ENCODE assay signal across 15 cellular contexts in genomic region chr6:13247627-13248026, GRCh38.
"Had no signal": no experiment of that assay in that cellular context is flagged by ENCODE, and none has a peak within 500 bp of the region (broad histone marks: within the 10 kb centered on the region; RNA-seq: fewer than 3 reads in every experiment).

No MANE protein-coding gene starts in this region.

- H3K4me3 ChIP-seq: tibial nerve had no signal

- H3K9me3 ChIP-seq: tibial nerve had no signal

- H3K36me3 ChIP-seq: tibial nerve had no signal

- ATAC-seq: activated T-cell treated with anti-CD3 and anti-CD28 coated beads, Interleukin-2, amount 50 U/mL, for 72 hours had no signal

- DNase-seq: activated CD4-positive, alpha-beta T cell treated with anti-CD3 and anti-CD28 coated beads, Interleukin-2, amount 10 ng/mL, durations not matched to agents 7 days and 5 days; activated CD4-positive, CD25-positive, alpha-beta regulatory T cell; activated CD8-positive, alpha-beta memory T cell treated with anti-CD3 and anti-CD28 coated beads, Interleukin-2, amount 50 U/mL, for 48 hours; activated gamma-delta T cell treated with Interleukin-2 at 50 U/mL for 16 hours; activated naive CD8-positive, alpha-beta T cell treated with anti-CD3 and anti-CD28 coated beads, Interleukin-2, amount 10 ng/mL, durations not matched to agents 7 days and 5 days; activated T-cell treated with anti-CD3 and anti-CD28 coated beads, Interleukin-2, amount 50 U/mL, for 72 hours; immature natural killer cell; naive B cell; stimulated activated CD4-positive, alpha-beta T cell treated with anti-CD3 and anti-CD28 coated beads, Interleukin-15, amount 100 ng/mL, for 24 hours; stimulated activated CD4-positive, alpha-beta T cell treated with anti-CD3 and anti-CD28 coated beads, Interleukin-4, amount 100 ng/mL, for 24 hours; stimulated activated naive CD4-positive, alpha-beta T cell treated with Interleukin-2 at 50 U/mL for 16 hours; substantia nigra had no signal

- FAIRE-seq: bronchial epithelial cell, TTC549 had no signal

- H3K27ac ChIP-seq: tibial nerve had no signal

- H3K27me3 ChIP-seq: tibial nerve had no signal
